9 cellular contexts compared by ENCODE assay signal in genomic region chr1:174874337-174875053, GRCh38.
DNase-seq lines count a peak whose midpoint lies in the region; ATAC-seq and TF ChIP-seq lines count a peak whose summit lies in the region.
"Had no signal": no experiment of that assay in that cellular context is flagged by ENCODE, and none has a peak within 500 bp of the region (broad histone marks: within the 10 kb centered on the region; RNA-seq: fewer than 3 reads in every experiment).

No MANE protein-coding gene starts in this region.

- no peak for ATAC-seq in HG02571 (IDR thresholded peaks at IDR 0.05; ENCODE audit: unreplicated experiment)

- 30 to 41% (median 31%) methylated on average over 11 of the region's 11 CpGs for WGBS in spleen, 5 donors
- WGBS in sigmoid colon, 2 donors: 9 to 35% methylated on average over 11 of the region's 11 CpGs

- no peak for TF ChIP-seq POLR2A in spleen (IDR thresholded peaks at IDR 0.05)
- TF ChIP-seq POLR2A in sigmoid colon (IDR thresholded peaks at IDR 0.05): no peak

- H3K4me3 ChIP-seq in GM12864 (ENCODE audit: low read depth, low read length) (peak overlapping the region; percentile 45), epithelial cell of proximal tubule (ENCODE audit: low read depth, low read length) (peak overlapping the region; percentile 33), spleen (peak overlapping the region in 6 of 8 donors; percentile 4 to 61 (median 30)), sigmoid colon (peak overlapping the region in 2 of 4 donors; percentile 19 to 26)
- H3K4me3 ChIP-seq: cardiac muscle cell had no signal

- no peak for TF ChIP-seq EP300 in sigmoid colon (IDR thresholded peaks at IDR 0.05)

- intact Hi-C loops in spleen (cut with DNase I; ENCODE audit: low total_unique reads): loop anchor here (10.0 kb wide), 1 partner anchor 110 kb away; no protein-coding TSS in a partner anchor
- intact Hi-C loops in sigmoid colon (cut with DNase I): no loop called here

- H3K4me1 ChIP-seq in spleen (peaks cover 0 to 40% (median 14%) of the 10 kb centered on the region in 6 donors), sigmoid colon (peaks cover 0 to 6% (median 0%) of the 10 kb centered on the region in 4 donors)

- TF ChIP-seq CTCF in GM12864 (IDR thresholded peaks at IDR 0.05; ENCODE audit: low read depth, low read length, missing control alignments) (no peak), GM20000 (IDR thresholded peaks at IDR 0.05; ENCODE audit: extremely low read depth, missing control alignments) (no peak), epithelial cell of proximal tubule (conservative IDR thresholded peaks at IDR 0.05; ENCODE audit: low read depth, low read length) (no peak), spleen (IDR thresholded peaks at IDR 0.05 in 8 of 11, conservative IDR thresholded peaks at IDR 0.05 in 3 of 11) (no peak), sigmoid colon (IDR thresholded peaks at IDR 0.05) (no peak)

- peak; percentile 54 for DNase-seq in GM12864 (ENCODE audit: low read depth)
- DNase-seq in GM20000 (ENCODE audit: low spot score): peak; percentile 34
- peak; percentile 80 for DNase-seq in NAMALWA (ENCODE audit: low spot score)
- DNase-seq in epithelial cell of proximal tubule (ENCODE audit: low read depth): no peak
- DNase-seq in spleen: no peak
- no peak for DNase-seq in sigmoid colon
- no peak for DNase-seq in GDM1 (lab: John Stamatoyannopoulos, UW)

- H3K9me3 ChIP-seq in spleen (no peaks in the 10 kb centered on the region), sigmoid colon (no peaks in the 10 kb centered on the region)

- H3K27me3 ChIP-seq in spleen (replicated peaks in 1 of 7) (no peaks in the 10 kb centered on the region), sigmoid colon (no peaks in the 10 kb centered on the region)
- H3K27me3 ChIP-seq: cardiac muscle cell had no signal

- H3K36me3 ChIP-seq in spleen (no peaks in the 10 kb centered on the region), sigmoid colon (no peaks in the 10 kb centered on the region)
- H3K36me3 ChIP-seq: cardiac muscle cell had no signal

- H3K27ac ChIP-seq in spleen (peak overlapping the region in 5 of 8 donors; percentile 29 to 71 (median 59)), sigmoid colon (no peak overlapping the region)
- H3K27ac ChIP-seq: cardiac muscle cell had no signal

Comparison
In these comparisons a context has a peak if more than half of its experiments do, and no peak if none do; other contexts are left out.
1. DNase-seq: peak in GM12864 (single experiment), GM20000 (single experiment) and NAMALWA (single experiment); none in epithelial cell of proximal tubule (single experiment), spleen (single experiment), sigmoid colon (single experiment) and GDM1 (single experiment).
2. H3K27ac ChIP-seq: peak in spleen (5 of 8); none in sigmoid colon (0 of 4).